ENCODE assay signal across 9 cellular contexts in the genomic region with DNA sequence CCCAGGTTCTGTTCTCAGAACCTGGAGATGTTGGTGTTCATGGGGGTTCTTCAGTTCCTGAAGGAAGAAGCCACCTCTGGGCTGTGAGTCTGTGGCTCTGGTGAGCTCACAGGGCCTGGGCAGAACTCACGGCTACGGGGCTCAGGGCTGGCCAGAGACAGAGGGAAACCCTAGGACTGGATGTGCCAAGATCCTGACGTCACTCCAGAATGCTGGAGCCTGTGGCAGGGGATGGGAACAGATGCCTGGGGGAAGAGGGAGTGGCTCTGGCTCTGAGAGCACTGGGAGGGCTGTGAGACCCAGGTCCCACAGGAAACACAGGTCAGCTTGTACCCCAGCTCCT. TPM values are rescaled to one million over a fixed set of nuclear protein-coding genes. Genes with fewer than 3 reads are reported as not detected.
DNase-seq lines count a peak whose midpoint lies in the region; ATAC-seq, FAIRE-seq and TF ChIP-seq lines count a peak whose summit lies in the region.
"Had no signal": no experiment of that assay in that cellular context is flagged by ENCODE, and none has a peak within 500 bp of the region (broad histone marks: within the 10 kb centered on the region; RNA-seq: fewer than 3 reads in every experiment).

A gene (minus strand): TSS at position 214 of the 343 bp plus-strand sequence.

- peak within 1 kb of the TSS in 1 of 7 donors; percentile 30 for H3K27ac Mint-ChIP-seq in CD14-positive monocyte

- ATAC-seq in GM21360 (IDR thresholded peaks at IDR 0.05; ENCODE audit: unreplicated experiment), result no peak

- intact Hi-C loops in CD14-positive monocyte (cut with micrococcal nuclease), result no loop called here
- intact Hi-C loops in dorsolateral prefrontal cortex (cut with DNase I), result no loop called here

- H3K27me3 ChIP-seq in bronchial epithelial cell (ENCODE audit: control insufficient read depth, insufficient read depth, low read length), result no peaks in the 10 kb centered on the region
- H3K27me3 ChIP-seq in dorsolateral prefrontal cortex, result no peaks in the 10 kb centered on the region
- H3K27me3 ChIP-seq in small intestine (ENCODE audit: control insufficient read depth in 2 of 2, insufficient read depth in 2 of 2, low read length in 2 of 2), result no peaks in the 10 kb centered on the region

- H3K4me1 ChIP-seq in small intestine (ENCODE audit: control insufficient read depth in 2 of 2, insufficient read depth in 1 of 2, low read depth in 1 of 2, low read length in 1 of 2), result no peaks in the 10 kb centered on the region

- no peaks in the 10 kb centered on the region for H3K9me3 ChIP-seq in small intestine (ENCODE audit: control insufficient read depth, low read depth)
- H3K9me3 ChIP-seq: neutrophil had no signal

- WGBS in small intestine, 3 donors, result 35 to 44% (median 43%) methylated on average over 3 of the region's 3 CpGs

- peaks cover 0 to 3% (median 0%) of the 10 kb centered on the region in 7 donors for H3K9me3 Mint-ChIP-seq in CD14-positive monocyte

- peaks cover 4 to 8% (median 8%) of the 10 kb centered on the region in 3 donors for H3K27me3 Mint-ChIP-seq in CD14-positive monocyte (ENCODE audit: low read depth in 3 of 3)

- H3K36me3 ChIP-seq in bronchial epithelial cell (ENCODE audit: control insufficient read depth, insufficient read depth, low read length) (no peaks in the 10 kb centered on the region), small intestine (ENCODE audit: control insufficient read depth in 2 of 2, insufficient read depth in 2 of 2, low read length in 2 of 2) (no peaks in the 10 kb centered on the region)
- H3K36me3 ChIP-seq: neutrophil had no signal

- H3K4me3 ChIP-seq in bronchial epithelial cell (ENCODE audit: low read depth, low read length) (no peak within 1 kb of the TSS), dorsolateral prefrontal cortex (no peak within 1 kb of the TSS), small intestine (ENCODE audit: low read depth in 1 of 2, low read length in 2 of 2) (no peak within 1 kb of the TSS)

- TF ChIP-seq CTCF in CD14-positive monocyte (IDR thresholded peaks at IDR 0.05), result no peak
- TF ChIP-seq CTCF in bronchial epithelial cell (IDR thresholded peaks at IDR 0.05; ENCODE audit: insufficient read depth, low read length, severe bottlenecking), result no peak
- no peak for TF ChIP-seq CTCF in dorsolateral prefrontal cortex (IDR thresholded peaks at IDR 0.05 in 54 of 56, conservative IDR thresholded peaks at IDR 0.05 in 2 of 56; ENCODE audit: low read depth in 1 of 56, partially characterized antibody in 56 of 56)

- DNase-seq in CD14-positive monocyte (ENCODE audit: low spot score) (no peak), M059J (ENCODE audit: low read depth) (peak; percentile 82), bronchial epithelial cell (ENCODE audit: low read depth) (peak; percentile 29), lung microvascular endothelial cell (ENCODE audit: low read depth in 2 of 2) (peak; percentile 33 to 46), dorsolateral prefrontal cortex (no peak), HuH-7 (ENCODE audit: low spot score) (no peak), small intestine (no peak)

- H3K27ac ChIP-seq in dorsolateral prefrontal cortex (no peak within 1 kb of the TSS), small intestine (ENCODE audit: low read depth in 1 of 2, low read length in 1 of 2) (no peak within 1 kb of the TSS)
- H3K27ac ChIP-seq: neutrophil had no signal

- H3K36me3 Mint-ChIP-seq in CD14-positive monocyte, result no peaks in the 10 kb centered on the region

- FAIRE-seq in bronchial epithelial cell (lab: Jason Lieb, UNC) (peak; percentile 50), small intestine (lab: Jason Lieb, UNC) (no peak)

- peak within 1 kb of the TSS; percentile 4 to 69 for H3K4me3 Mint-ChIP-seq in CD14-positive monocyte

- H3K4me1 Mint-ChIP-seq in CD14-positive monocyte, result peaks cover 6% of the 10 kb centered on the region

RNA-seq across cellular contexts. Expression of the gene that starts here (rescaled TPM):
- polyA plus RNA-seq in CD14-positive monocyte (not detected), small intestine (under 1 TPM; 0.22 to 0.66 (median 0.27) TPM)
- 0.05 TPM in 1 of 2 replicates, not detected in the other for total RNA-seq in M059J (2014; rRNA removed; shearing (Covaris generic))
- total RNA-seq in bronchial epithelial cell (not detected in 2 replicates), lung microvascular endothelial cell (8.1 and 11.3 TPM in 2 replicates), dorsolateral prefrontal cortex (1 to 10 TPM in 105 of 120 experiments, under 1 TPM in 15; 0.56 to 7.5 (median 1.5) TPM)

Comparison
In these comparisons a context has a peak if more than half of its experiments do, and no peak if none do; other contexts are left out.
1. Peak in DNase-seq in M059J; RNA of the gene not detected or under 1 TPM.
2. Peak in DNase-seq in bronchial epithelial cell; RNA of the gene not detected or under 1 TPM.
3. DNase-seq: peak in lung microvascular endothelial cell (2 of 2); none in CD14-positive monocyte (single experiment), dorsolateral prefrontal cortex (0 of 10), HuH-7 (single experiment) and small intestine (single experiment).